In the genomic region with DNA sequence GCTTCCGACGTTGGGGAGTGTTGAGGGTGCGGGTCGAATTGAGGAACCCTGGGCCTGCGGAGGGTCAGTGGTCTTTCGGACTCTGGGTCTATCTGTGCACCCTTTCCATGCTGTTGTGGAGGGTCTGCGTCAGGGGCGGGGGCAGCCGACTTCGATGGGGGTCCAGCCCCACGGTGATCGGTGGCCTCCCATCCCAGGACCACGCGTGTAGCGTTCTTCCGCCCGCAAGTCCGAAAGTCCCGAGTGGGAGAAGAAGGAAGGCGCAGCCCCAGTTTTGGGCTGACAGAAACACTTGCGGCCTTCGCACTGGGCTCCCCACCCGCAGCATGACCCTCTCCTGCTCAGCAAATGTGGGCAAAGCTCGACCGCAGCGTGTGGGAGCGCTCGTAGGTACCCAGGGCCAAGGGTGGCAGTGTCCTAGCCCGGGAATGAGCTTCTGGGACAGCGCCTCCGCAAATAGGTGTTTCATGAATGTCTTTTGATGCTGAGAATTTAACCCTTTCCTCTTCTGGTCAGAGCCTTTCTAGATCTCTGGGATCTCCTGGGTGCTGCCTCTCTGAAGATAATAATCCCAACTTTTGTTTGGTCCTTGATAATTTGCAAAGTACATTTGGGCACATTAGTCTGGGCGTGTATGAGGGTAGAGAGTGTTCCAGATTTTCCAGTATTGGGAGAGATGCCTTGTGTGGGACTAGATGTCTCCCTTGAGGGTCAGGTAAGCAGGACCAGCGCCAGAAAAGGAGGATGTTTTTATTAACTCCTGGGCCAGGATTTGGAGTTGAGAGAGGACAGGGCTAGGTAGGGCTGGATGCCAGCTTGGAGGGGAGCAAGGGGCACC, we compare ENCODE assay signal across 12 cellular contexts. TPM values are rescaled to one million over a fixed set of nuclear protein-coding genes. Genes with fewer than 3 reads are reported as not detected.
DNase-seq lines count a peak whose midpoint lies in the region; ATAC-seq and TF ChIP-seq lines count a peak whose summit lies in the region.
"Had no signal": no experiment of that assay in that cellular context is flagged by ENCODE, and none has a peak within 500 bp of the region (broad histone marks: within the 10 kb centered on the region; RNA-seq: fewer than 3 reads in every experiment).

No MANE protein-coding gene starts in this region.

- 36% methylated on average over 25 of the region's 33 CpGs for WGBS in prostate gland

- H3K36me3 Mint-ChIP-seq in CD8-positive, alpha-beta T cell, result no peaks in the 10 kb centered on the region
- H3K36me3 Mint-ChIP-seq in IgD-negative memory B cell, result peaks cover 4% of the 10 kb centered on the region
- no peaks in the 10 kb centered on the region for H3K36me3 Mint-ChIP-seq in natural killer cell

- H3K4me1 Mint-ChIP-seq in CD8-positive, alpha-beta T cell (ENCODE audit: low read depth), result peaks cover 46% of the 10 kb centered on the region
- H3K4me1 Mint-ChIP-seq in IgD-negative memory B cell (peaks cover 28 to 29% (median 28%) of the 10 kb centered on the region in 3 donors), natural killer cell (peaks cover 34 to 58% of the 10 kb centered on the region in 2 donors)

- intact Hi-C loops in CD8-positive, alpha-beta T cell (cut with DNase I, micrococcal nuclease), result loop anchor here (2.0 kb wide), 2 partner anchors 14 to 20 kb away; no protein-coding TSS in a partner anchor
- intact Hi-C loops in natural killer cell (cut with micrococcal nuclease), result no loop called here
- intact Hi-C loops in prostate gland (cut with DNase I), result no loop called here

- ATAC-seq in CD8-positive, alpha-beta T cell, result no peak
- no peak for ATAC-seq in natural killer cell

- H3K36me3 ChIP-seq in CD8-positive, alpha-beta T cell (ENCODE audit: insufficient read depth, low read length), result no peaks in the 10 kb centered on the region
- no peaks in the 10 kb centered on the region for H3K36me3 ChIP-seq in prostate gland
- H3K36me3 ChIP-seq: MG63, transverse colon had no signal

- no peak overlapping the region for H3K27ac ChIP-seq in CD8-positive, alpha-beta T cell (ENCODE audit: low read depth, low read length)
- H3K27ac ChIP-seq in prostate gland, result no peak overlapping the region

- TF ChIP-seq POLR2A in prostate gland (IDR thresholded peaks at IDR 0.05), result no peak

- peaks cover 55% of the 10 kb centered on the region for H3K4me1 ChIP-seq in CD8-positive, alpha-beta T cell (ENCODE audit: insufficient read depth, low read length)
- peaks cover 26% of the 10 kb centered on the region for H3K4me1 ChIP-seq in prostate gland (replicated peaks)

- H3K4me3 ChIP-seq in CD8-positive, alpha-beta T cell (ENCODE audit: low read depth, low read length), result peak overlapping the region; percentile 33
- no peak overlapping the region for H3K4me3 ChIP-seq in prostate gland
- H3K4me3 ChIP-seq: MG63 had no signal

- H3K9me3 Mint-ChIP-seq in CD8-positive, alpha-beta T cell, result no peaks in the 10 kb centered on the region
- H3K9me3 Mint-ChIP-seq in IgD-negative memory B cell (no peaks in the 10 kb centered on the region), natural killer cell (no peaks in the 10 kb centered on the region)
- H3K9me3 Mint-ChIP-seq: dendritic cell treated with granulocyte-macrophage colony-stimulating factor and Interleukin-4, amounts not matched to agents 40 ng/mL and 50 ng/mL, for 4 days had no signal

- peak overlapping the region; percentile 73 for H3K4me3 Mint-ChIP-seq in CD8-positive, alpha-beta T cell
- H3K4me3 Mint-ChIP-seq in IgD-negative memory B cell (peak overlapping the region; percentile 50 to 87 (median 68)), natural killer cell (peak overlapping the region; percentile 78)

- H3K27me3 Mint-ChIP-seq in CD8-positive, alpha-beta T cell (ENCODE audit: low read depth), result peaks cover 55% of the 10 kb centered on the region
- peaks cover 46% of the 10 kb centered on the region for H3K27me3 Mint-ChIP-seq in IgD-negative memory B cell
- H3K27me3 Mint-ChIP-seq in natural killer cell (ENCODE audit: low read depth in 2 of 2), result peaks cover 35 to 63% of the 10 kb centered on the region in 2 donors

- POLR2A ChIA-PET in CD8-positive, alpha-beta T cell (lab: Charles Lee), result interaction anchor here (2.4 kb wide), 1 partner anchor 15 kb away, joined by 16 read pairs; no protein-coding TSS in a partner anchor

- H3K9me3 ChIP-seq in CD8-positive, alpha-beta T cell (ENCODE audit: low read length), result no peaks in the 10 kb centered on the region
- H3K9me3 ChIP-seq in prostate gland, result no peaks in the 10 kb centered on the region
- H3K9me3 ChIP-seq: MG63, transverse colon had no signal

- CTCF ChIA-PET in CD8-positive, alpha-beta T cell (lab: Charles Lee), result interaction anchor here (1.5 to 7.5 kb wide), 2 partner anchors 15 kb away, joined by 4 to 69 read pairs; no protein-coding TSS in a partner anchor

- peaks cover 44% of the 10 kb centered on the region for H3K27me3 ChIP-seq in CD8-positive, alpha-beta T cell (ENCODE audit: insufficient read depth, low read length)
- peaks cover 15% of the 10 kb centered on the region for H3K27me3 ChIP-seq in prostate gland (replicated peaks; ENCODE audit: insufficient read depth)

- no peak overlapping the region for H3K27ac Mint-ChIP-seq in CD8-positive, alpha-beta T cell
- H3K27ac Mint-ChIP-seq in IgD-negative memory B cell (peak overlapping the region in 1 of 3 donors; percentile 34), natural killer cell (no peak overlapping the region)
- H3K27ac Mint-ChIP-seq: dendritic cell treated with granulocyte-macrophage colony-stimulating factor and Interleukin-4, amounts not matched to agents 40 ng/mL and 50 ng/mL, for 4 days had no signal

- no peak for DNase-seq in CD8-positive, alpha-beta T cell
- peak; percentile 35 for DNase-seq in cerebellar cortex (ENCODE audit: low spot score)
- no peak for DNase-seq in natural killer cell
- no peak for DNase-seq in ecto neural progenitor cell (ENCODE audit: low spot score)
- DNase-seq in activated CD4-positive, CD25-positive, alpha-beta regulatory T cell (lab: John Stamatoyannopoulos, UW), result no peak
- DNase-seq in glomerular visceral epithelial cell (ENCODE audit: extremely low spot score), result no peak
- no peak for DNase-seq in prostate gland (ENCODE audit: low spot score)
- DNase-seq: MG63 had no signal

- no peak for TF ChIP-seq CTCF in CD8-positive, alpha-beta T cell (IDR thresholded peaks at IDR 0.05)
- TF ChIP-seq CTCF in natural killer cell (IDR thresholded peaks at IDR 0.05), result no peak
- TF ChIP-seq CTCF in prostate gland (IDR thresholded peaks at IDR 0.05), result no peak

RNA-seq across cellular contexts. Expression of a gene that starts 2.3 kb away (rescaled TPM):
- total RNA-seq in CD8-positive, alpha-beta T cell, result under 1 TPM; 0.08 TPM
- polyA plus RNA-seq in IgD-negative memory B cell, result not detected
- total RNA-seq in natural killer cell (under 1 TPM in 2 of 3 donors, not detected in 1; 0.10 to 0.16 TPM), prostate gland (1 to 10 TPM; 6.2 to 6.5 TPM)
- total RNA-seq: T-helper 2 cell treated with Interferon-gamma antibody and Interleukin-4, amounts not matched to agents 100 ng/mL and 5 ng/mL, for 36 hours had no signal

RNA-seq across cellular contexts. Expression of a gene that starts 26.4 kb away (rescaled TPM):
- under 1 TPM; 0.22 to 0.69 TPM for total RNA-seq in CD8-positive, alpha-beta T cell
- polyA plus RNA-seq in IgD-negative memory B cell, result 0.84 TPM
- total RNA-seq in natural killer cell, result 1 to 10 TPM in 2 of 3 donors, not detected in 1; 1.1 to 1.7 TPM
- total RNA-seq in prostate gland, result 1 to 10 TPM in 1 of 2 donors, under 1 TPM in 1; 0.18 to 2.7 TPM

RNA-seq across cellular contexts. Expression of a gene that starts 32.6 kb away (rescaled TPM):
- total RNA-seq in CD8-positive, alpha-beta T cell, result 10 to 100 TPM; 21.7 to 23.6 TPM
- polyA plus RNA-seq in IgD-negative memory B cell, result 27.0 TPM
- 10 to 100 TPM; 30.8 to 35.6 (median 34.1) TPM for total RNA-seq in natural killer cell
- total RNA-seq in prostate gland, result 10 to 100 TPM; 32.4 to 39.0 TPM

RNA-seq across cellular contexts. Expression of a gene that starts 52.8 kb away (rescaled TPM):
- under 1 TPM; 0.24 to 0.25 TPM for total RNA-seq in CD8-positive, alpha-beta T cell
- not detected for polyA plus RNA-seq in IgD-negative memory B cell
- total RNA-seq in natural killer cell, result not detected
- total RNA-seq in prostate gland, result 10 to 100 TPM in 1 of 2 donors, 1 to 10 TPM in 1; 5.9 to 11.7 TPM

Comparison
In these comparisons a context has a peak if more than half of its experiments do, and no peak if none do; other contexts are left out.
1. RNA of a gene that starts 2.3 kb away (total RNA-seq): 6.2 to 6.5 TPM in prostate gland; 0.10 to 0.16 TPM in natural killer cell and 0.08 TPM in CD8-positive, alpha-beta T cell; every median in the first group is over 4 times any median in the second.
2. intact Hi-C loops: an anchor here in CD8-positive, alpha-beta T cell (2.0 kb wide); none called in natural killer cell and prostate gland.
3. Peak in every context shown above with its lines, with median percentiles within 50 percentile points of each other: H3K4me3 Mint-ChIP-seq.